In genomic region chr2:70919672-70920366, GRCh38 we compare ENCODE assay signal across 1 cellular context.
TF ChIP-seq lines count a peak whose summit lies in the region.

No MANE protein-coding gene starts in this region.

TF ChIP-seq in K562, 482 proteins besides CTCF, POLR2A, EP300 and RAD21 (continued from another document):
- TF ChIP-seq HOMEZ (CRISPR knock-in tag; IDR thresholded peaks at IDR 0.05) (no peak), CREM (IDR thresholded peaks at IDR 0.05; ENCODE audit: low read depth) (0 out of 2 replicates have a peak, but pooled peaks have one; percentile 8), SMC3 (conservative IDR thresholded peaks at IDR 0.05; ENCODE audit: insufficient read depth, low read depth, low read length) (peak; percentile 86), FOXK2 (conservative IDR thresholded peaks at IDR 0.05 in 1 of 2, IDR thresholded peaks at IDR 0.05 in 1 of 2; ENCODE audit: low read depth in 2 of 2) (peak; percentile 85 to 90), MEF2D (tag; conservative IDR thresholded peaks at IDR 0.05; ENCODE audit: low read depth) (no peak), DEAF1 (CRISPR knock-in tag; IDR thresholded peaks at IDR 0.05) (0 out of 2 replicates have a peak, but pooled peaks have one; percentile 15), SMARCB1 (IDR thresholded peaks at IDR 0.05; ENCODE audit: insufficient read length, low read depth) (no peak), ZBTB17 (CRISPR knock-in tag; IDR thresholded peaks at IDR 0.05) (no peak), TBL1XR1 (IDR thresholded peaks at IDR 0.05; ENCODE audit: low read length in 2 of 2) (no peak), RB1 (IDR thresholded peaks at IDR 0.05; ENCODE audit: low read depth) (peak; percentile 54; the same call in 1 of the 2 replicates), RNF219 (CRISPR knock-in tag; IDR thresholded peaks at IDR 0.05) (no peak), HNRNPUL1 (IDR thresholded peaks at IDR 0.05; ENCODE audit: low read length) (no peak), SAFB (IDR thresholded peaks at IDR 0.05; ENCODE audit: borderline replicate concordance, low read depth, low read length) (no peak), MYC (IDR thresholded peaks at IDR 0.05; ENCODE audit: low read depth, low read length) (0 out of 2 replicates have a peak, but pooled peaks have one; percentile 52), MYC (CRISPR knock-in tag; IDR thresholded peaks at IDR 0.05; ENCODE audit: borderline replicate concordance, low read depth) (no peak), EGR1 (conservative IDR thresholded peaks at IDR 0.05) (no peak), TEAD2 (tag; IDR thresholded peaks at IDR 0.05) (peak; percentile 91), ZNF398 (CRISPR knock-in tag; IDR thresholded peaks at IDR 0.05) (no peak), NELFE (IDR thresholded peaks at IDR 0.05; ENCODE audit: insufficient read depth, insufficient read length) (no peak), RCOR1 (IDR thresholded peaks at IDR 0.05; ENCODE audit: borderline replicate concordance in 1 of 2, low read depth in 2 of 2, low read length in 2 of 2) (0 out of 4 replicates have a peak, but pooled peaks of 1 of the 2 experiments have one; percentile 24), ASH1L (IDR thresholded peaks at IDR 0.05; ENCODE audit: borderline replicate concordance, low read depth, partially characterized antibody) (no peak), TEAD4 (IDR thresholded peaks at IDR 0.05; ENCODE audit: low read length) (peak; percentile 81), TEAD4 (CRISPR knock-in tag; IDR thresholded peaks at IDR 0.05; ENCODE audit: borderline replicate concordance) (no peak), CHD4 (IDR thresholded peaks at IDR 0.05; ENCODE audit: insufficient read depth, insufficient replicate concordance, low read depth, low read length, poor library complexity, severe bottlenecking) (no peak), TAF9B (IDR thresholded peaks at IDR 0.05; ENCODE audit: partially characterized antibody) (no peak), LCOR (CRISPR knock-in tag; IDR thresholded peaks at IDR 0.05) (no peak), XRCC5 (IDR thresholded peaks at IDR 0.05; ENCODE audit: low read depth, low read length) (0 out of 2 replicates have a peak, but pooled peaks have one; percentile 29), FOXP4 (CRISPR knock-in tag; IDR thresholded peaks at IDR 0.05; ENCODE audit: borderline replicate concordance) (no peak), PRDM10 (IDR thresholded peaks at IDR 0.05; ENCODE audit: partially characterized antibody) (no peak), FOXA3 (CRISPR knock-in tag; conservative IDR thresholded peaks at IDR 0.05 in 1 of 2, IDR thresholded peaks at IDR 0.05 in 1 of 2) (peak in 1 of 2 experiments; percentile 80; a peak in 2 of 4 replicates), FOS (IDR thresholded peaks at IDR 0.05; ENCODE audit: extremely low read depth, insufficient read length) (no peak), CBX8 (IDR thresholded peaks at IDR 0.05; ENCODE audit: borderline replicate concordance, extremely low read depth, low read depth, low read length, poor library complexity, severe bottlenecking) (no peak), TEAD1 (CRISPR knock-in tag; IDR thresholded peaks at IDR 0.05) (peak in 1 of 2 experiments; percentile 94; a peak in 2 of 4 replicates), ZNF561 (CRISPR knock-in tag; conservative IDR thresholded peaks at IDR 0.05) (no peak), ZNF785 (CRISPR knock-in tag; IDR thresholded peaks at IDR 0.05) (no peak)
